In the genomic region with DNA sequence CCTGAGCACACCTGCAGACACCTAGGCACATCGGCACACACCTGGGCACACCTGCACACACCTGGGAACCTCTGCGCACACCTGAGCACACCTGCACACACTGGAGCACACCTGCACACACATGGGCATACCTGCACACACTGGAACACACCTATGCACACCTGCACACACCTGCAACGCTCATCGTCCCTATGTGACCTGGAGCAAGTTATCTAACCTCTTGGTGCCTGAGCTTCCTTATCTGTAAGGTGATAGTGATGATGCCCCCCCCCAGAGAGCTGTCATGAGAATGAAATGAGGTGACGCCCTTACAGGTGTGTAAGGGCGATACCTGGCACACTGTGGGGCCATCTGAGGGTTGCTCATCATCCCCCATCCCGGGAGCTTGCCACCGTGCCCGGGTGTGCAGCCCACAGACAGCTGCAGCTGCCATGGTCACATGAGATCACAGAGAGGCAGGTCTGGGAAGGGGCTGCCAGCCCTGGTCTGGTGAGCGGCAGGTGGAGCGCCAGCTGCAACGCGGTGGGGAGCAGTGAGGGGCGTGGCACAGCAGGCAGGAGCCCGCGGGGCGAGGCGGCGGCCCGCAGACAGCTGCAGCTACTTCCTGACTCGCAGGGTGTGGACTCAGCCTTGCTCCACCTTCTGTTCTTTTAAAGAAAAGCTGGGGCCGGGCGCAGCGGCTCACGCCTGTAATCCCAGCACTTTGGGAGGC, we compare ENCODE assay signal across 1 cellular context.
TF ChIP-seq lines count a peak whose summit lies in the region.

No MANE protein-coding gene starts in this region.

TF ChIP-seq in SK-N-SH, 30 proteins besides CTCF, POLR2A, EP300 and RAD21 (continued from another document):
- TF ChIP-seq, protein P1, sequence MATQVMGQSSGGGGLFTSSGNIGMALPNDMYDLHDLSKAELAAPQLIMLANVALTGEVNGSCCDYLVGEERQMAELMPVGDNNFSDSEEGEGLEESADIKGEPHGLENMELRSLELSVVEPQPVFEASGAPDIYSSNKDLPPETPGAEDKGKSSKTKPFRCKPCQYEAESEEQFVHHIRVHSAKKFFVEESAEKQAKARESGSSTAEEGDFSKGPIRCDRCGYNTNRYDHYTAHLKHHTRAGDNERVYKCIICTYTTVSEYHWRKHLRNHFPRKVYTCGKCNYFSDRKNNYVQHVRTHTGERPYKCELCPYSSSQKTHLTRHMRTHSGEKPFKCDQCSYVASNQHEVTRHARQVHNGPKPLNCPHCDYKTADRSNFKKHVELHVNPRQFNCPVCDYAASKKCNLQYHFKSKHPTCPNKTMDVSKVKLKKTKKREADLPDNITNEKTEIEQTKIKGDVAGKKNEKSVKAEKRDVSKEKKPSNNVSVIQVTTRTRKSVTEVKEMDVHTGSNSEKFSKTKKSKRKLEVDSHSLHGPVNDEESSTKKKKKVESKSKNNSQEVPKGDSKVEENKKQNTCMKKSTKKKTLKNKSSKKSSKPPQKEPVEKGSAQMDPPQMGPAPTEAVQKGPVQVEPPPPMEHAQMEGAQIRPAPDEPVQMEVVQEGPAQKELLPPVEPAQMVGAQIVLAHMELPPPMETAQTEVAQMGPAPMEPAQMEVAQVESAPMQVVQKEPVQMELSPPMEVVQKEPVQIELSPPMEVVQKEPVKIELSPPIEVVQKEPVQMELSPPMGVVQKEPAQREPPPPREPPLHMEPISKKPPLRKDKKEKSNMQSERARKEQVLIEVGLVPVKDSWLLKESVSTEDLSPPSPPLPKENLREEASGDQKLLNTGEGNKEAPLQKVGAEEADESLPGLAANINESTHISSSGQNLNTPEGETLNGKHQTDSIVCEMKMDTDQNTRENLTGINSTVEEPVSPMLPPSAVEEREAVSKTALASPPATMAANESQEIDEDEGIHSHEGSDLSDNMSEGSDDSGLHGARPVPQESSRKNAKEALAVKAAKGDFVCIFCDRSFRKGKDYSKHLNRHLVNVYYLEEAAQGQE (IDR thresholded peaks at IDR 0.05; ENCODE audit: low read depth, low read length): no peak
- TF ChIP-seq RFX5 (IDR thresholded peaks at IDR 0.05; ENCODE audit: low read length): no peak
- TF ChIP-seq SIN3A (IDR thresholded peaks at IDR 0.05; ENCODE audit: borderline replicate concordance, low read depth, low read length): no peak
